10 cellular contexts compared by ENCODE assay signal in the genomic region with DNA sequence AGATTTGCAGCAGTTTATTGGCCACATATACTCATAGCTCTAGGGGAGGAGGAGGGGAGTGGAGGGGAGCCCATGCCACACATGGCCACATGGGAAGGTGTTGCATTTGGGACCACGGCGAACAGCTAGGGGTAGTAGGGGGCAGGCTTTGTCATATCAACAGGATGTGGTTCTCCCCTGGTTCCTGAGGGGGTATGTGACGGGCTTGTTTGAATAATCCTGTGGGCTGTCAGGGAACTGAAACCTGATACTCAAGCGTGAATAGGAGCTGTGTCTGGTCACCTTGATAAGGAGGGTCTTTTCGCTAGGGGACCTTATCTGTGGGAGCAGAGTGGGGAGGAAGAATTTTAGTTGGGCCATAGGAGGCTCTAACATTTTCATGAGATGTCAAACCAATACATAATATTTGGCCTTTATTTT.
A peak's percentile ranks its signal among the peaks of the same experiment; 100 is the strongest.
DNase-seq lines count a peak whose midpoint lies in the region; ATAC-seq, FAIRE-seq and TF ChIP-seq lines count a peak whose summit lies in the region.
"Had no signal": no experiment of that assay in that cellular context is flagged by ENCODE, and none has a peak within 500 bp of the region (broad histone marks: within the 10 kb centered on the region; RNA-seq: fewer than 3 reads in every experiment).

No MANE protein-coding gene starts in this region.

- no CpG with 5 or more reads among the region's 5 CpGs for WGBS in H9 (ENCODE audit: extremely low coverage, insufficient read length, low lambda C conversion rate)

- peak overlapping the region in 2 of 3 experiments; percentile 10 to 61; a peak in 4 of 7 replicates for H3K27ac Mint-ChIP-seq in H9

- H3K4me1 ChIP-seq in H9 (ENCODE audit: insufficient read depth, low read length) (peaks cover 5% of the 10 kb centered on the region; the same call in 1 of the 2 replicates), HUES6 (ENCODE audit: control insufficient read depth, insufficient read depth, low read length) (peaks cover 17% of the 10 kb centered on the region)

- H3K36me3 ChIP-seq in HUES6 (ENCODE audit: control insufficient read depth, insufficient read depth, low read length), result no peaks in the 10 kb centered on the region

- H3K27ac ChIP-seq in H9 (ENCODE audit: insufficient read length, low read depth, low read length), result no peak overlapping the region
- H3K27ac ChIP-seq in HUES6 (ENCODE audit: low read depth, low read length), result no peak overlapping the region

- no peak overlapping the region for H4K91ac ChIP-seq in H9 (ENCODE audit: insufficient read length, low read depth, low read length)

- H3K9ac ChIP-seq in H9 (ENCODE audit: extremely low read depth, insufficient read length, low read length) (no peak overlapping the region), HUES6 (ENCODE audit: low read length) (no peak overlapping the region)

- H2BK15ac ChIP-seq in H9 (ENCODE audit: low read depth, low read length), result no peak overlapping the region

- H3K9me3 ChIP-seq in H9 (ENCODE audit: control insufficient read depth, low read depth, low read length) (no peaks in the 10 kb centered on the region), HUES6 (ENCODE audit: control insufficient read depth, insufficient read depth, low read depth, low read length) (no peaks in the 10 kb centered on the region)

- H2AK5ac ChIP-seq in H9 (ENCODE audit: insufficient read length, low read length), result no peak overlapping the region

- ATAC-seq in GM18867 (IDR thresholded peaks at IDR 0.05; ENCODE audit: unreplicated experiment), result peak; percentile 55

- no peak overlapping the region for H2BK120ac ChIP-seq in H9 (ENCODE audit: low read depth, low read length, poor library complexity, severe bottlenecking)

- H3K4me3 Mint-ChIP-seq in H9, result peak overlapping the region in 1 of 2 experiments; percentile 38; a peak in 3 of 5 replicates

- no peaks in the 10 kb centered on the region for H3K23me2 ChIP-seq in H9 (ENCODE audit: insufficient read length, low read depth, low read length, poor library complexity, severe bottlenecking)

- peak overlapping the region; percentile 9; the same call in 1 of the 2 replicates for H3K4me3 ChIP-seq in HUES6 (ENCODE audit: low read depth, low read length)

- H3K18ac ChIP-seq in H9 (ENCODE audit: insufficient read length, low read depth, low read length), result no peak overlapping the region

- no peak overlapping the region for H3K4ac ChIP-seq in H9 (ENCODE audit: low read depth, low read length)

- no peak overlapping the region for H3K56ac ChIP-seq in H9 (ENCODE audit: insufficient read length, low read depth, low read length)

- H2BK5ac ChIP-seq in H9 (ENCODE audit: insufficient read length, low read length), result no peak overlapping the region

- H3K23ac ChIP-seq in H9 (ENCODE audit: insufficient read length, low read depth, low read length), result no peak overlapping the region

- no peaks in the 10 kb centered on the region for H3K9me3 Mint-ChIP-seq in H9

- no peaks in the 10 kb centered on the region for H3K27me3 Mint-ChIP-seq in H9 (ENCODE audit: low read depth)

- H2AFZ ChIP-seq in H9 (ENCODE audit: low read length), result no peak overlapping the region

- H3K27me3 ChIP-seq in H9 (ENCODE audit: insufficient read depth, low read length) (no peaks in the 10 kb centered on the region), HUES6 (ENCODE audit: control insufficient read depth, insufficient read depth, low read length) (no peaks in the 10 kb centered on the region)

- no peak overlapping the region for H4K8ac ChIP-seq in H9 (replicated peaks; ENCODE audit: insufficient read length, low read depth, low read length)

- H3K4me2 ChIP-seq in H9 (ENCODE audit: insufficient read depth, insufficient read length, low read length), result peak overlapping the region; percentile 17

- no peak for FAIRE-seq in frontal cortex (lab: Jason Lieb, UNC)

- no peak overlapping the region for H2BK12ac ChIP-seq in H9 (ENCODE audit: insufficient read length, low read depth, low read length)

- H3K4me1 Mint-ChIP-seq in H9, result peaks cover 19 to 28% of the 10 kb centered on the region in 2 experiments

- no peak overlapping the region for H4K5ac ChIP-seq in H9 (ENCODE audit: insufficient read length, low read depth, low read length)

- H3K79me1 ChIP-seq in H9 (ENCODE audit: insufficient read depth, low read depth, low read length, poor library complexity, severe bottlenecking), result no peaks in the 10 kb centered on the region

- DNase-seq in H9 (peak; percentile 71), iPS DF 4.7 (ENCODE audit: extremely low read depth, low spot score) (peak; percentile 28), foreskin melanocyte (no peak), hippocampal formation (lab: John Stamatoyannopoulos, UW) (no peak), glomerular visceral epithelial cell (ENCODE audit: extremely low spot score) (no peak), frontal cortex (ENCODE audit: low spot score in 2 of 2) (no peak)
- DNase-seq: IMR-90, SHP77 treated with DMSO at 0.1 percent for 48 hours had no signal

- H3T11ph ChIP-seq in H9 (ENCODE audit: low read length), result no peak overlapping the region

- no peaks in the 10 kb centered on the region for H3K36me3 Mint-ChIP-seq in H9 (ENCODE audit: insufficient read depth in 1 of 3, low read depth in 3 of 3)

- H3K79me2 ChIP-seq in H9 (ENCODE audit: insufficient read depth, low read length), result no peaks in the 10 kb centered on the region

- H4K20me1 ChIP-seq in H9 (ENCODE audit: control insufficient read depth, insufficient read depth, insufficient read length), result no peaks in the 10 kb centered on the region

- H3K14ac ChIP-seq in H9 (ENCODE audit: insufficient read depth, low read length), result no peak overlapping the region

- no peak for TF ChIP-seq CTCF in H9 (conservative IDR thresholded peaks at IDR 0.05)

- no peak overlapping the region for H2BK20ac ChIP-seq in H9 (ENCODE audit: low read depth, low read length, poor library complexity, severe bottlenecking)

Comparison
In these comparisons a context has a peak if more than half of its experiments do, and no peak if none do; other contexts are left out.
1. DNase-seq: peak in H9 (single experiment) and iPS DF 4.7 (single experiment); none in foreskin melanocyte (single experiment), hippocampal formation (0 of 2), glomerular visceral epithelial cell (single experiment) and frontal cortex (0 of 2).